Comparison of ENCODE assay signal across 9 cellular contexts in the genomic region with DNA sequence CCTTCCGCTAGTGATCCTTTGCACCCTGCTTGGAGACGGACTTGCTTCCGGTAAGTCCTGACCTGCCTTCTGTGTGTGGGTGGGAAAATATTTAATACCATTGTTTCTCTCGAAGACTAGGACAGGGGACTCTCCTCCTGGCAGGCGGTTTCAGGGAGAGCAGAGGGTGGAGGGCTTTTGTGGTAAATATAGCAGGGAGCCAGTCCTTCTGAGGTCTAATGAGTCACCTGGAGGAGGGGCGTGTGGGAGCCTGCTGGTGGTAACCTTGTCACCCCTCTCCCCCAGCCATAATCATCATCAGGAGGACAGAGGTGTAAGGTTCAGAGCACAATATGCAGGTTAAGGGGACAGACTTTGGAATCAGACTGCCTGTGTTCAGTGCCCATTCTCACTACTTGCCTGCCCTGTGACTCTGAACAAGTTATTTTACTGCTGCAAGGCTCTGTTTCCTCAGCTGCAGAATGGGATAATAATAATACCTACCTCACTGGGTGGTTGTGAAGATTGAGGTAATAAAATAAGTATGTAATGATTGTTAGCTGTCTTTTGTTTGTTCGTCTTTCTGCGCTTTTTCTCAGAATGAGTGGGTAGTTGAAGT. TPM values are rescaled to one million over a fixed set of nuclear protein-coding genes. Genes with fewer than 3 reads are reported as not detected.
DNase-seq lines count a peak whose midpoint lies in the region; ATAC-seq and TF ChIP-seq lines count a peak whose summit lies in the region.
"Had no signal": no experiment of that assay in that cellular context is flagged by ENCODE, and none has a peak within 500 bp of the region (broad histone marks: within the 10 kb centered on the region; RNA-seq: fewer than 3 reads in every experiment).

No MANE protein-coding gene starts in this region.

- POLR2A ChIA-PET in CD4-positive, alpha-beta memory T cell (lab: Charles Lee; ENCODE audit: partially characterized antibody), result interaction anchor here (1.2 to 1.6 kb wide), 3 partner anchors 9 to 15 kb away, joined by 3 to 4 read pairs (median 3); no protein-coding TSS in a partner anchor

- no peaks in the 10 kb centered on the region for H3K27me3 ChIP-seq in CD4-positive, alpha-beta memory T cell (ENCODE audit: insufficient read depth, low read length)
- no peaks in the 10 kb centered on the region for H3K27me3 ChIP-seq in OCI-LY1 (ENCODE audit: insufficient read depth, low read length)

- no peak overlapping the region for H3K27ac ChIP-seq in CD4-positive, alpha-beta memory T cell (ENCODE audit: low read depth, low read length)
- H3K27ac ChIP-seq in OCI-LY1 (ENCODE audit: low read depth, low read length, poor library complexity, severe bottlenecking) (peak overlapping the region; percentile 2), coronary artery (peak overlapping the region in 1 of 2 donors; percentile 59)

- H3K4me1 Mint-ChIP-seq in CD4-positive, alpha-beta memory T cell, result peaks cover 70 to 94% (median 85%) of the 10 kb centered on the region in 4 donors
- H3K4me1 Mint-ChIP-seq in natural killer cell treated with Interleukin-12 subunit alpha and Interleukin-12 subunit beta and Interleukin-15 and Interleukin-18, amount 100 ng/mL, for 72 hours (ENCODE audit: low read depth in 2 of 2), result peaks cover 77 to 97% of the 10 kb centered on the region in 2 donors

- peak overlapping the region in 3 of 8 donors; percentile 0 to 47 (median 15) for H3K4me3 Mint-ChIP-seq in CD4-positive, alpha-beta memory T cell
- H3K4me3 Mint-ChIP-seq in natural killer cell treated with Interleukin-12 subunit alpha and Interleukin-12 subunit beta and Interleukin-15 and Interleukin-18, amount 100 ng/mL, for 72 hours, result peak overlapping the region; percentile 46

- no peak overlapping the region for H3K9ac ChIP-seq in OCI-LY1 (ENCODE audit: low read length)

- peak; percentile 52 to 65 for ATAC-seq in natural killer cell treated with Interleukin-12 subunit alpha and Interleukin-12 subunit beta and Interleukin-15 and Interleukin-18, amount 100 ng/mL, for 72 hours
- ATAC-seq in HG03159 (IDR thresholded peaks at IDR 0.05; ENCODE audit: unreplicated experiment), result no peak
- ATAC-seq in GM19463 (IDR thresholded peaks at IDR 0.05; ENCODE audit: unreplicated experiment), result no peak

- H3K79me2 ChIP-seq in OCI-LY1 (ENCODE audit: insufficient read depth, low read length), result peaks cover 56% of the 10 kb centered on the region

- H3K4me1 ChIP-seq in CD4-positive, alpha-beta memory T cell (ENCODE audit: insufficient read depth, low read length), result peaks cover 79% of the 10 kb centered on the region
- peaks cover 73% of the 10 kb centered on the region for H3K4me1 ChIP-seq in OCI-LY1 (ENCODE audit: insufficient read depth, low read length, severe bottlenecking)

- TF ChIP-seq CTCF in OCI-LY1 (IDR thresholded peaks at IDR 0.05; ENCODE audit: low read length) (no peak), coronary artery (IDR thresholded peaks at IDR 0.05) (no peak)

- H3F3A ChIP-seq in OCI-LY1 (ENCODE audit: insufficient read depth, low read length), result no peaks in the 10 kb centered on the region

- H3K4me3 ChIP-seq in CD4-positive, alpha-beta memory T cell (ENCODE audit: low read length in 2 of 2), result no peak overlapping the region
- H3K4me3 ChIP-seq in OCI-LY1 (ENCODE audit: low read depth, low read length, poor library complexity, severe bottlenecking), result no peak overlapping the region
- peak overlapping the region; percentile 2 for H3K4me3 ChIP-seq in coronary artery

- peak overlapping the region; percentile 24 to 89 (median 68) for H3K27ac Mint-ChIP-seq in CD4-positive, alpha-beta memory T cell
- H3K27ac Mint-ChIP-seq in natural killer cell treated with Interleukin-12 subunit alpha and Interleukin-12 subunit beta and Interleukin-15 and Interleukin-18, amount 100 ng/mL, for 72 hours, result peak overlapping the region; percentile 88 to 97

- no peaks in the 10 kb centered on the region for H3K9me2 ChIP-seq in OCI-LY1 (ENCODE audit: low read depth, low read length)

- no peak for DNase-seq in CD4-positive, alpha-beta memory T cell
- no peak for DNase-seq in coronary artery (ENCODE audit: low spot score)
- DNase-seq in natural killer cell treated with Interleukin-12 subunit alpha and Interleukin-12 subunit beta and Interleukin-15 and Interleukin-18, amount 100 ng/mL, for 72 hours (ENCODE audit: low spot score), result no peak
- no peak for DNase-seq in dedifferentiated amniotic fluid mesenchymal stem cell (ENCODE audit: extremely low spot score)
- no peak for DNase-seq in NCI-H748 (lab: John Stamatoyannopoulos, UW; ENCODE audit: unreplicated experiment)
- DNase-seq: EL had no signal

- H4K20me1 ChIP-seq in OCI-LY1 (ENCODE audit: insufficient read depth, low read length), result no peaks in the 10 kb centered on the region

- H3K9me3 Mint-ChIP-seq in CD4-positive, alpha-beta memory T cell, result no peaks in the 10 kb centered on the region
- H3K9me3 Mint-ChIP-seq in natural killer cell treated with Interleukin-12 subunit alpha and Interleukin-12 subunit beta and Interleukin-15 and Interleukin-18, amount 100 ng/mL, for 72 hours, result no peaks in the 10 kb centered on the region

- intact Hi-C loops in CD4-positive, alpha-beta memory T cell (cut with micrococcal nuclease), result no loop called here

- H3K36me3 Mint-ChIP-seq in CD4-positive, alpha-beta memory T cell, result peaks cover 32 to 53% of the 10 kb centered on the region in 2 donors
- peaks cover 10% of the 10 kb centered on the region for H3K36me3 Mint-ChIP-seq in natural killer cell treated with Interleukin-12 subunit alpha and Interleukin-12 subunit beta and Interleukin-15 and Interleukin-18, amount 100 ng/mL, for 72 hours

- H3K4me2 ChIP-seq in OCI-LY1 (ENCODE audit: low read length), result no peak overlapping the region

- H3K36me3 ChIP-seq in CD4-positive, alpha-beta memory T cell (ENCODE audit: insufficient read depth, low read length), result peaks cover 8% of the 10 kb centered on the region
- H3K36me3 ChIP-seq in OCI-LY1 (ENCODE audit: insufficient read depth, low read length), result peaks cover 61% of the 10 kb centered on the region

- H2AFZ ChIP-seq in OCI-LY1 (ENCODE audit: low read length), result no peak overlapping the region

- H3K27me3 Mint-ChIP-seq in CD4-positive, alpha-beta memory T cell, result no peaks in the 10 kb centered on the region
- H3K27me3 Mint-ChIP-seq in natural killer cell treated with Interleukin-12 subunit alpha and Interleukin-12 subunit beta and Interleukin-15 and Interleukin-18, amount 100 ng/mL, for 72 hours, result no peaks in the 10 kb centered on the region

- CTCF ChIA-PET in CD4-positive, alpha-beta memory T cell (lab: Charles Lee; ENCODE audit: partially characterized antibody), result interaction anchor here (1.5 kb wide), 1 partner anchor 46 kb away, joined by 3 read pairs; no protein-coding TSS in a partner anchor

- no peaks in the 10 kb centered on the region for H3K9me3 ChIP-seq in CD4-positive, alpha-beta memory T cell (ENCODE audit: control insufficient read depth in 1 of 2, low read length in 2 of 2)
- no peaks in the 10 kb centered on the region for H3K9me3 ChIP-seq in OCI-LY1 (ENCODE audit: low read length)

RNA-seq across cellular contexts. Expression of gene SUSD6, which starts 47.4 kb away (rescaled TPM):
- total RNA-seq in CD4-positive, alpha-beta memory T cell, result 10 to 100 TPM; 61.5 to 62.0 TPM
- 10 to 100 TPM in 1 of 2 donors, 1 to 10 TPM in 1; 4.8 to 10.8 TPM for polyA plus RNA-seq in CD4-positive, alpha-beta memory T cell
- 100 to 1,000 TPM; 111 to 139 TPM for total RNA-seq in natural killer cell treated with Interleukin-12 subunit alpha and Interleukin-12 subunit beta and Interleukin-15 and Interleukin-18, amount 100 ng/mL, for 72 hours

Comparison
In these comparisons a context has a peak if more than half of its experiments do, and no peak if none do; other contexts are left out.
1. ATAC-seq: peak in natural killer cell treated with Interleukin-12 subunit alpha and Interleukin-12 subunit beta and Interleukin-15 and Interleukin-18, amount 100 ng/mL, for 72 hours (2 of 2); none in HG03159 (single experiment) and GM19463 (single experiment).